Comparison of ENCODE assay signal across 1 cellular context in genomic region chr16:672371-672770, GRCh38.
TF ChIP-seq lines count a peak whose summit lies in the region.

No MANE protein-coding gene starts in this region.

TF ChIP-seq in HepG2, 621 proteins besides CTCF, POLR2A, EP300 and RAD21:
- peak; percentile 48; the same call in 1 of the 2 replicates for TF ChIP-seq RBFOX2 (IDR thresholded peaks at IDR 0.05; ENCODE audit: low read depth, low read length)
- no peak for TF ChIP-seq MXD4 (CRISPR knock-in tag; IDR thresholded peaks at IDR 0.05)
- TF ChIP-seq FOSL1 (CRISPR knock-in tag; IDR thresholded peaks at IDR 0.05; ENCODE audit: borderline replicate concordance), result no peak
- no peak for TF ChIP-seq ZBTB40 (IDR thresholded peaks at IDR 0.05)
- no peak for TF ChIP-seq ZBTB40 (CRISPR knock-in tag; IDR thresholded peaks at IDR 0.05)
- no peak for TF ChIP-seq ATRX (CRISPR knock-in tag; IDR thresholded peaks at IDR 0.05; ENCODE audit: borderline replicate concordance)
- TF ChIP-seq AGO2 (optimal IDR thresholded peaks at IDR 0.05; ENCODE audit: low read depth, low read length), result peak; percentile 19
- TF ChIP-seq FLYWCH1 (CRISPR knock-in tag; IDR thresholded peaks at IDR 0.05), result no peak
